ENCODE assay signal across 1 cellular context in genomic region chr6:90538651-90539050, GRCh38.
TF ChIP-seq lines count a peak whose summit lies in the region.

No MANE protein-coding gene starts in this region.

TF ChIP-seq in GM23338, 12 proteins besides CTCF, POLR2A, EP300 and RAD21 (continued from another document):
- no peak for TF ChIP-seq ZNF462 (CRISPR knock-in tag; IDR thresholded peaks at IDR 0.05)
